ENCODE assay signal across 12 cellular contexts in genomic region chr2:69164379-69164778, GRCh38.
DNase-seq lines count a peak whose midpoint lies in the region; ATAC-seq, FAIRE-seq and TF ChIP-seq lines count a peak whose summit lies in the region.
"Had no signal": no experiment of that assay in that cellular context is flagged by ENCODE, and none has a peak within 500 bp of the region (broad histone marks: within the 10 kb centered on the region; RNA-seq: fewer than 3 reads in every experiment).

No MANE protein-coding gene starts in this region.

- H3K4me2 ChIP-seq in astrocyte (ENCODE audit: low read length) = peak overlapping the region; percentile 77

- H3K27ac Mint-ChIP-seq in astrocyte (ENCODE audit: unreplicated experiment) = peak overlapping the region; percentile 97
- H3K27ac Mint-ChIP-seq in CD4-positive, alpha-beta memory T cell = no peak overlapping the region
- H3K27ac Mint-ChIP-seq: activated naive CD8-positive, alpha-beta T cell treated with anti-CD3 and anti-CD28 coated beads for 36 hours had no signal

- CTCF ChIA-PET in CD4-positive, alpha-beta memory T cell (lab: Charles Lee; ENCODE audit: partially characterized antibody) = no interaction called here

- intact Hi-C loops in left ventricle myocardium inferior (cut with micrococcal nuclease) = no loop called here
- intact Hi-C loops in CD4-positive, alpha-beta memory T cell (cut with micrococcal nuclease) = no loop called here

- peak overlapping the region; percentile 86 for H3K27ac ChIP-seq in astrocyte (ENCODE audit: low read depth, low read length)
- H3K27ac ChIP-seq in left ventricle myocardium inferior (replicated peaks) = peak overlapping the region; percentile 28
- no peak overlapping the region for H3K27ac ChIP-seq in CD4-positive, alpha-beta memory T cell (ENCODE audit: low read depth, low read length)

- no peaks in the 10 kb centered on the region for H3K27me3 Mint-ChIP-seq in astrocyte (ENCODE audit: low read depth, unreplicated experiment)
- peaks cover 13 to 24% of the 10 kb centered on the region in 2 donors for H3K27me3 Mint-ChIP-seq in CD4-positive, alpha-beta memory T cell

- peaks cover 57% of the 10 kb centered on the region for H3K4me1 Mint-ChIP-seq in astrocyte (ENCODE audit: low read depth, unreplicated experiment)
- no peaks in the 10 kb centered on the region for H3K4me1 Mint-ChIP-seq in CD4-positive, alpha-beta memory T cell
- H3K4me1 Mint-ChIP-seq: activated naive CD8-positive, alpha-beta T cell treated with anti-CD3 and anti-CD28 coated beads for 36 hours had no signal

- H3K4me1 ChIP-seq in astrocyte (ENCODE audit: insufficient read depth, low read length) (peaks cover 54% of the 10 kb centered on the region), left ventricle myocardium inferior (peaks cover 79% of the 10 kb centered on the region)
- H3K4me1 ChIP-seq in CD4-positive, alpha-beta memory T cell (ENCODE audit: insufficient read depth, low read length) = no peaks in the 10 kb centered on the region

- peaks cover 19% of the 10 kb centered on the region for H3K36me3 Mint-ChIP-seq in astrocyte (ENCODE audit: low read depth, unreplicated experiment)
- no peaks in the 10 kb centered on the region for H3K36me3 Mint-ChIP-seq in CD4-positive, alpha-beta memory T cell
- H3K36me3 Mint-ChIP-seq: activated naive CD8-positive, alpha-beta T cell treated with anti-CD3 and anti-CD28 coated beads for 36 hours had no signal

- H3K36me3 ChIP-seq in astrocyte (ENCODE audit: insufficient read depth, low read length) = no peaks in the 10 kb centered on the region
- H3K36me3 ChIP-seq in left ventricle myocardium inferior = no peaks in the 10 kb centered on the region
- H3K36me3 ChIP-seq in CD4-positive, alpha-beta memory T cell (ENCODE audit: insufficient read depth, low read length) = no peaks in the 10 kb centered on the region

- H3K9me3 Mint-ChIP-seq in astrocyte (ENCODE audit: unreplicated experiment) = no peaks in the 10 kb centered on the region
- H3K9me3 Mint-ChIP-seq in CD4-positive, alpha-beta memory T cell = no peaks in the 10 kb centered on the region
- H3K9me3 Mint-ChIP-seq: activated naive CD8-positive, alpha-beta T cell treated with anti-CD3 and anti-CD28 coated beads for 36 hours had no signal

- H4K20me1 ChIP-seq in astrocyte (ENCODE audit: insufficient read depth, low read length) = no peaks in the 10 kb centered on the region

- peak overlapping the region; percentile 64 for H3K9ac ChIP-seq in astrocyte (ENCODE audit: low read length)

- TF ChIP-seq CTCF in astrocyte (IDR thresholded peaks at IDR 0.05; ENCODE audit: insufficient read depth, low read depth, low read length) (no peak), left ventricle myocardium inferior (IDR thresholded peaks at IDR 0.05; ENCODE audit: borderline replicate concordance) (no peak), retinal pigment epithelial cell (conservative IDR thresholded peaks at IDR 0.05; ENCODE audit: low read depth, low read length) (no peak)

- DNase-seq in EL (peak; percentile 62), astrocyte (ENCODE audit: low read depth) (peak; percentile 95), left ventricle myocardium inferior (no peak), retinal pigment epithelial cell (ENCODE audit: low read depth) (peak; percentile 93), mucosa of gallbladder (ENCODE audit: low spot score) (no peak)
- no peak for DNase-seq in CD4-positive, alpha-beta memory T cell
- DNase-seq: activated naive CD8-positive, alpha-beta T cell treated with anti-CD3 and anti-CD28 coated beads for 36 hours; nucleus accumbens; RPMI8226 had no signal

- H3K27me3 ChIP-seq in astrocyte (ENCODE audit: insufficient read depth, low read length) (no peaks in the 10 kb centered on the region), left ventricle myocardium inferior (ENCODE audit: low read depth) (no peaks in the 10 kb centered on the region)
- H3K27me3 ChIP-seq in CD4-positive, alpha-beta memory T cell (ENCODE audit: insufficient read depth, low read length) = peaks cover 5% of the 10 kb centered on the region

- no peak for FAIRE-seq in astrocyte (lab: Jason Lieb, UNC)
- FAIRE-seq: H54 had no signal

- H2AFZ ChIP-seq in astrocyte (ENCODE audit: low read depth, low read length) = no peak overlapping the region

- POLR2A ChIA-PET in CD4-positive, alpha-beta memory T cell (lab: Charles Lee; ENCODE audit: partially characterized antibody) = no interaction called here

- H3K9me3 ChIP-seq in astrocyte (ENCODE audit: insufficient read depth, low read depth, low read length) = no peaks in the 10 kb centered on the region
- H3K9me3 ChIP-seq in left ventricle myocardium inferior (replicated peaks) = no peaks in the 10 kb centered on the region
- H3K9me3 ChIP-seq in CD4-positive, alpha-beta memory T cell (ENCODE audit: control insufficient read depth in 1 of 2, low read length in 2 of 2) = no peaks in the 10 kb centered on the region

- H3K4me3 Mint-ChIP-seq in astrocyte (ENCODE audit: unreplicated experiment) = peak overlapping the region; percentile 7
- no peak overlapping the region for H3K4me3 Mint-ChIP-seq in CD4-positive, alpha-beta memory T cell
- H3K4me3 Mint-ChIP-seq: activated naive CD8-positive, alpha-beta T cell treated with anti-CD3 and anti-CD28 coated beads for 36 hours had no signal

- H3K4me3 ChIP-seq in astrocyte (ENCODE audit: insufficient read depth, low read depth, low read length) (no peak overlapping the region), left ventricle myocardium inferior (no peak overlapping the region), retinal pigment epithelial cell (ENCODE audit: low read length) (no peak overlapping the region)
- no peak overlapping the region for H3K4me3 ChIP-seq in CD4-positive, alpha-beta memory T cell (ENCODE audit: low read length in 2 of 2)

- no peaks in the 10 kb centered on the region for H3K79me2 ChIP-seq in astrocyte (ENCODE audit: insufficient read depth, low read length)

- ATAC-seq in GM18520 (IDR thresholded peaks at IDR 0.05; ENCODE audit: unreplicated experiment) = no peak
- ATAC-seq in GM18907 (IDR thresholded peaks at IDR 0.05; ENCODE audit: unreplicated experiment) = no peak

Comparison
In these comparisons a context has a peak if more than half of its experiments do, and no peak if none do; other contexts are left out.
1. DNase-seq: peak in EL (single experiment), astrocyte (single experiment) and retinal pigment epithelial cell (single experiment); none in left ventricle myocardium inferior (single experiment), CD4-positive, alpha-beta memory T cell (0 of 5) and mucosa of gallbladder (single experiment).